Comparison of ENCODE assay signal across 15 cellular contexts in genomic region chr12:20370841-20371240, GRCh38. TPM values are rescaled to one million over a fixed set of nuclear protein-coding genes. Genes with fewer than 3 reads are reported as not detected.
DNase-seq lines count a peak whose midpoint lies in the region; ATAC-seq and TF ChIP-seq lines count a peak whose summit lies in the region.
"Had no signal": no experiment of that assay in that cellular context is flagged by ENCODE, and none has a peak within 500 bp of the region (broad histone marks: within the 10 kb centered on the region; RNA-seq: fewer than 3 reads in every experiment).

No MANE protein-coding gene starts in this region.

- no peaks in the 10 kb centered on the region for H3K9me3 Mint-ChIP-seq in chondrocyte (ENCODE audit: low read depth)
- no peaks in the 10 kb centered on the region for H3K9me3 Mint-ChIP-seq in activated CD8-positive, alpha-beta T cell treated with anti-CD3 and anti-CD28 coated beads, Interleukin-2, amount 10 ng/mL, durations not matched to agents 7 days and 5 days (ENCODE audit: insufficient read depth)
- H3K9me3 Mint-ChIP-seq: activated T-cell treated with anti-CD3 and anti-CD28 coated beads, Interleukin-2, amount 50 U/mL, for 4 hours; T-cell had no signal

- H3K27ac ChIP-seq in HUES64 (ENCODE audit: low read depth, low read length) (no peak overlapping the region), mesodermal cell (ENCODE audit: low read depth, low read length, severe bottlenecking) (no peak overlapping the region), smooth muscle cell (ENCODE audit: low read depth) (no peak overlapping the region)
- H3K27ac ChIP-seq: C4-2B had no signal

- POLR2A ChIA-PET in activated CD8-positive, alpha-beta T cell treated with anti-CD3 and anti-CD28 coated beads, Interleukin-2, amount 10 ng/mL, durations not matched to agents 7 days and 5 days (lab: Charles Lee): no interaction called here

- H2AFZ ChIP-seq in smooth muscle cell (ENCODE audit: low read depth): no peak overlapping the region

- no peaks in the 10 kb centered on the region for H3K27me3 Mint-ChIP-seq in chondrocyte (ENCODE audit: low read depth)
- H3K27me3 Mint-ChIP-seq in activated CD8-positive, alpha-beta T cell treated with anti-CD3 and anti-CD28 coated beads, Interleukin-2, amount 10 ng/mL, durations not matched to agents 7 days and 5 days (ENCODE audit: low read depth): peaks cover 60% of the 10 kb centered on the region

- H3K4me2 ChIP-seq in smooth muscle cell: peak overlapping the region; percentile 86

- no peaks in the 10 kb centered on the region for H3K9me3 ChIP-seq in HUES64 (ENCODE audit: insufficient read depth, low read depth, low read length)
- no peaks in the 10 kb centered on the region for H3K9me3 ChIP-seq in mesodermal cell (ENCODE audit: control insufficient read depth, low read length)
- H3K9me3 ChIP-seq in smooth muscle cell (replicated peaks; ENCODE audit: low read depth): no peaks in the 10 kb centered on the region

- peaks cover 19% of the 10 kb centered on the region for H3K4me1 ChIP-seq in HUES64 (ENCODE audit: insufficient read depth, low read length)
- H3K4me1 ChIP-seq in mesodermal cell (ENCODE audit: control insufficient read depth, insufficient read depth, low read length, poor library complexity, severe bottlenecking): no peaks in the 10 kb centered on the region
- H3K4me1 ChIP-seq in smooth muscle cell (ENCODE audit: low read depth): peaks cover 11% of the 10 kb centered on the region

- H4K20me1 ChIP-seq in smooth muscle cell (ENCODE audit: low read depth): no peaks in the 10 kb centered on the region

- CTCF ChIA-PET in activated CD8-positive, alpha-beta T cell treated with anti-CD3 and anti-CD28 coated beads, Interleukin-2, amount 10 ng/mL, durations not matched to agents 7 days and 5 days (lab: Charles Lee): interaction anchor here (0.6 kb wide), 1 partner anchor 175 kb away, joined by 3 read pairs; no protein-coding TSS in a partner anchor

- H3F3A ChIP-seq in smooth muscle cell (ENCODE audit: low read depth): peaks cover 6% of the 10 kb centered on the region

- H3K36me3 ChIP-seq in HUES64 (ENCODE audit: insufficient read depth, low read length) (no peaks in the 10 kb centered on the region), mesodermal cell (ENCODE audit: control insufficient read depth, insufficient read depth, low read length) (no peaks in the 10 kb centered on the region), smooth muscle cell (ENCODE audit: low read depth) (no peaks in the 10 kb centered on the region)

- H3K27me3 ChIP-seq in HUES64 (ENCODE audit: insufficient read depth, low read length): peaks cover 41% of the 10 kb centered on the region
- H3K27me3 ChIP-seq in smooth muscle cell (ENCODE audit: low read depth): peaks cover 33% of the 10 kb centered on the region

- DNase-seq in chondrocyte (ENCODE audit: low spot score): no peak
- no peak for DNase-seq in smooth muscle cell (lab: John Stamatoyannopoulos, UW; ENCODE audit: unreplicated experiment)
- DNase-seq in activated CD8-positive, alpha-beta T cell treated with anti-CD3 and anti-CD28 coated beads, Interleukin-2, amount 10 ng/mL, durations not matched to agents 7 days and 5 days: no peak
- DNase-seq in stimulated activated naive CD4-positive, alpha-beta T cell treated with Interleukin-2 at 50 U/mL for 16 hours (lab: John Stamatoyannopoulos, UW): no peak
- DNase-seq in OCI-M2 (lab: John Stamatoyannopoulos, UW; ENCODE audit: unreplicated experiment): no peak
- DNase-seq: activated T-cell treated with anti-CD3 and anti-CD28 coated beads, Interleukin-2, amount 50 U/mL, for 4 hours; effector CD8-positive, alpha-beta T cell; NCI-H1436; NCI-H446; T-cell had no signal

- no peaks in the 10 kb centered on the region for H3K36me3 Mint-ChIP-seq in chondrocyte (ENCODE audit: low read depth)
- H3K36me3 Mint-ChIP-seq in activated CD8-positive, alpha-beta T cell treated with anti-CD3 and anti-CD28 coated beads, Interleukin-2, amount 10 ng/mL, durations not matched to agents 7 days and 5 days (ENCODE audit: low read depth): no peaks in the 10 kb centered on the region
- H3K36me3 Mint-ChIP-seq: T-cell had no signal

- H3K9ac ChIP-seq in HUES64 (ENCODE audit: low read depth, low read length) (no peak overlapping the region), smooth muscle cell (ENCODE audit: low read depth) (no peak overlapping the region)

- WGBS in HUES64: 46% methylated on average over 3 of the region's 3 CpGs
- 83% methylated on average over 1 of the region's 3 CpGs; no CpG with 5 or more reads in 1 of the 2 experiments for WGBS in mesodermal cell (ENCODE audit: insufficient coverage in 2 of 2), 2 experiments
- WGBS in smooth muscle cell (ENCODE audit: low lambda C conversion rate): 26% methylated on average over 3 of the region's 3 CpGs

- H3K4me1 Mint-ChIP-seq in chondrocyte (ENCODE audit: low read depth): peaks cover 59% of the 10 kb centered on the region
- peaks cover 14% of the 10 kb centered on the region for H3K4me1 Mint-ChIP-seq in activated CD8-positive, alpha-beta T cell treated with anti-CD3 and anti-CD28 coated beads, Interleukin-2, amount 10 ng/mL, durations not matched to agents 7 days and 5 days (ENCODE audit: low read depth)

- peak overlapping the region; percentile 98 for H3K4me3 Mint-ChIP-seq in chondrocyte (ENCODE audit: unreplicated experiment)
- H3K4me3 Mint-ChIP-seq in activated CD8-positive, alpha-beta T cell treated with anti-CD3 and anti-CD28 coated beads, Interleukin-2, amount 10 ng/mL, durations not matched to agents 7 days and 5 days: no peak overlapping the region
- H3K4me3 Mint-ChIP-seq: activated T-cell treated with anti-CD3 and anti-CD28 coated beads, Interleukin-2, amount 50 U/mL, for 4 hours had no signal

- peak overlapping the region; percentile 80 for H3K4me3 ChIP-seq in HUES64 (ENCODE audit: low read length)
- H3K4me3 ChIP-seq in mesodermal cell (ENCODE audit: extremely low read depth, insufficient read depth, low read length, poor library complexity, severe bottlenecking): peak overlapping the region; percentile 9
- peak overlapping the region; percentile 70 for H3K4me3 ChIP-seq in smooth muscle cell

- peak overlapping the region; percentile 74 for H3K27ac Mint-ChIP-seq in chondrocyte (ENCODE audit: unreplicated experiment)
- no peak overlapping the region for H3K27ac Mint-ChIP-seq in activated CD8-positive, alpha-beta T cell treated with anti-CD3 and anti-CD28 coated beads, Interleukin-2, amount 10 ng/mL, durations not matched to agents 7 days and 5 days
- H3K27ac Mint-ChIP-seq: T-cell had no signal

- ATAC-seq in GM18511 (IDR thresholded peaks at IDR 0.05; ENCODE audit: unreplicated experiment): no peak
- no peak for ATAC-seq in activated CD8-positive, alpha-beta T cell treated with anti-CD3 and anti-CD28 coated beads, Interleukin-2, amount 10 ng/mL, durations not matched to agents 7 days and 5 days
- ATAC-seq: activated CD4-positive, CD25-positive, alpha-beta regulatory T cell treated with anti-CD3 and anti-CD28 coated beads, Interleukin-2, amount 50 U/mL, for 24 hours; activated T-cell treated with anti-CD3 and anti-CD28 coated beads, Interleukin-2, amount 50 U/mL, for 4 hours; T-cell had no signal

- TF ChIP-seq CTCF in chondrocyte (IDR thresholded peaks at IDR 0.05) (no peak), smooth muscle cell (IDR thresholded peaks at IDR 0.05; ENCODE audit: borderline replicate concordance, insufficient read depth, poor library complexity, severe bottlenecking) (no peak)

- H3K79me2 ChIP-seq in smooth muscle cell (ENCODE audit: low read depth): peaks cover 42% of the 10 kb centered on the region

RNA-seq across cellular contexts. Expression of gene PDE3A, which starts 2.5 kb away (rescaled TPM):
- 1.1 TPM for polyA plus RNA-seq in HUES64 (2013, experiment 1 of 2)
- 1.5 TPM for polyA plus RNA-seq in HUES64 (2013, experiment 2 of 2)
- 20.6 to 27.9 TPM (median 27.9 TPM) in 3 replicates for total RNA-seq in chondrocyte
- 15.1 TPM for polyA plus RNA-seq in mesodermal cell (2013, experiment 1 of 2)
- polyA plus RNA-seq in mesodermal cell (2013, experiment 2 of 2): 15.6 TPM
- 6.1 and 8.6 TPM in 2 replicates for total RNA-seq in smooth muscle cell
- polyA plus RNA-seq in smooth muscle cell: 1.3 and 1.8 TPM in 2 replicates
- not detected for total RNA-seq in activated CD8-positive, alpha-beta T cell treated with anti-CD3 and anti-CD28 coated beads, Interleukin-2, amount 10 ng/mL, durations not matched to agents 7 days and 5 days

Comparison
In these comparisons a context has a peak if more than half of its experiments do, and no peak if none do; other contexts are left out.
1. H3K4me3 ChIP-seq: peak in every context shown above with its lines; median percentile 80 in HUES64; 70 in smooth muscle cell; 9 in mesodermal cell.